In the genomic region with DNA sequence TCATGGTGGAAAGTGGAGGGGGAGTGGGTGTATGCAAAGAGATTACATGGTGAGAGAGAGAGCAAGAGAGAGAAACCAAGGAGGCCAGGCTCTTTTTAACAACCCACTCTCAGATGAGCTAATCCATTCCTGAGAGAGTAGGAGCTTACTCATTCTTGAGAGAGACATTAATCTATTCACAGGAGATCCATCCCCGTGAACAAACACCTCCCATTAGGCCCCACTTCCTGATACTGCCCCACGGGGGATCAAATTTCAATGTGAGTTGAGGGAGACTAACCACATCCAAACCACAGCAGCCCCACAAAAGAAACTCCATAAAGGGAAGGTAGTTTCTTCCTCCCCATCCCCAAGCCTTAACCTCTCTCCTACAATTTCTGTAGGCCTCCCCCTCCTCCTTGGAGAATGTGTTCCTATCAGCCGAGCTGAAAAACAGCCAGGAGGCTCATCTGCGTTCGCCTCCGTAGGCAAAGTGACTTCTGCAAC, we compare ENCODE assay signal across 22 cellular contexts.
DNase-seq lines count a peak whose midpoint lies in the region; ATAC-seq and TF ChIP-seq lines count a peak whose summit lies in the region.
"Had no signal": no experiment of that assay in that cellular context is flagged by ENCODE, and none has a peak within 500 bp of the region (broad histone marks: within the 10 kb centered on the region; RNA-seq: fewer than 3 reads in every experiment).

No MANE protein-coding gene starts in this region.

- H3K4me3 Mint-ChIP-seq in endodermal cell, result no peak overlapping the region
- H3K4me3 Mint-ChIP-seq in stimulated activated naive B cell treated with anti-CD40 and anti-IgM and Interleukin-4, amounts not matched to agents 10 μg/mL and 1 μg/mL and 100 μg/mL, for 72 hours, result no peak overlapping the region
- H3K4me3 Mint-ChIP-seq: activated B cell treated with CpG ODN at 0.5 μM for 24 hours; activated CD8-positive, alpha-beta T cell treated with anti-CD3 and anti-CD28 coated beads for 36 hours; activated naive CD4-positive, alpha-beta T cell treated with anti-CD3 and anti-CD28 coated beads, Interleukin-2, amount 50 U/mL, for 24 hours; dendritic cell treated with granulocyte-macrophage colony-stimulating factor and Interleukin-4, amounts not matched to agents 40 ng/mL and 50 ng/mL, for 4 days had no signal

- H3K36me3 Mint-ChIP-seq in endodermal cell (ENCODE audit: low read depth), result no peaks in the 10 kb centered on the region
- no peaks in the 10 kb centered on the region for H3K36me3 Mint-ChIP-seq in stimulated activated naive B cell treated with anti-CD40 and anti-IgM and Interleukin-4, amounts not matched to agents 10 μg/mL and 1 μg/mL and 100 μg/mL, for 72 hours

- H2AFZ ChIP-seq in parathyroid adenoma, result peak overlapping the region; percentile 30
- H2AFZ ChIP-seq: PC-9 had no signal

- intact Hi-C loops in heart left ventricle (cut with DNase I), result no loop called here

- no peak overlapping the region for H3K4me3 ChIP-seq in endodermal cell (ENCODE audit: low read length)
- H3K4me3 ChIP-seq in parathyroid adenoma (ENCODE audit: low read depth, low read length), result no peak overlapping the region
- H3K4me3 ChIP-seq in heart left ventricle, result no peak overlapping the region
- H3K4me3 ChIP-seq: PC-9, SJSA1, testis had no signal

- H3K27ac ChIP-seq in endodermal cell (ENCODE audit: low read depth, low read length) (no peak overlapping the region), parathyroid adenoma (no peak overlapping the region), heart left ventricle (no peak overlapping the region)
- H3K27ac ChIP-seq: PC-9, SJSA1, testis had no signal

- H3K9ac ChIP-seq in endodermal cell (ENCODE audit: extremely low read depth, low read length, poor library complexity, severe bottlenecking) (no peak overlapping the region), parathyroid adenoma (no peak overlapping the region)

- peaks cover 7% of the 10 kb centered on the region for H3K9me3 ChIP-seq in endodermal cell (ENCODE audit: control insufficient read depth, low read length)
- no peaks in the 10 kb centered on the region for H3K9me3 ChIP-seq in parathyroid adenoma (ENCODE audit: control insufficient read depth, low read length)
- peaks cover 0 to 3% (median 0%) of the 10 kb centered on the region in 12 donors for H3K9me3 ChIP-seq in heart left ventricle
- H3K9me3 ChIP-seq: SJSA1, testis had no signal

- no peak for ATAC-seq in heart left ventricle
- no peak for ATAC-seq in stimulated activated naive B cell treated with anti-CD40 and anti-IgM and Interleukin-4, amounts not matched to agents 10 μg/mL and 1 μg/mL and 100 μg/mL, for 72 hours (replicated peaks)
- ATAC-seq in GM19452 (IDR thresholded peaks at IDR 0.05; ENCODE audit: unreplicated experiment), result no peak
- ATAC-seq: activated CD8-positive, alpha-beta T cell treated with anti-CD3 and anti-CD28 coated beads for 36 hours had no signal

- H3K27me3 ChIP-seq in endodermal cell (ENCODE audit: control insufficient read depth, insufficient read depth, low read length, poor library complexity, severe bottlenecking), result no peaks in the 10 kb centered on the region
- no peaks in the 10 kb centered on the region for H3K27me3 ChIP-seq in parathyroid adenoma (ENCODE audit: control insufficient read depth, insufficient read depth, low read length)
- peaks cover 0 to 6% (median 0%) of the 10 kb centered on the region in 9 donors for H3K27me3 ChIP-seq in heart left ventricle
- H3K27me3 ChIP-seq: SJSA1, testis had no signal

- H3K4me1 ChIP-seq in endodermal cell (ENCODE audit: control insufficient read depth, insufficient read depth, low read length), result peaks cover 3% of the 10 kb centered on the region
- no peaks in the 10 kb centered on the region for H3K4me1 ChIP-seq in parathyroid adenoma
- H3K4me1 ChIP-seq in heart left ventricle, result no peaks in the 10 kb centered on the region
- H3K4me1 ChIP-seq: SJSA1, testis had no signal

- H3K4me2 ChIP-seq in parathyroid adenoma (ENCODE audit: low read length), result no peak overlapping the region
- H3K4me2 ChIP-seq: PC-9 had no signal

- H3K4me1 Mint-ChIP-seq in endodermal cell, result peaks cover 23% of the 10 kb centered on the region
- no peaks in the 10 kb centered on the region for H3K4me1 Mint-ChIP-seq in stimulated activated naive B cell treated with anti-CD40 and anti-IgM and Interleukin-4, amounts not matched to agents 10 μg/mL and 1 μg/mL and 100 μg/mL, for 72 hours
- H3K4me1 Mint-ChIP-seq: activated B cell treated with CpG ODN at 0.5 μM for 24 hours had no signal

- 10 to 50% methylated on average over 2 to 6 of the region's 6 CpGs for WGBS in endodermal cell (ENCODE audit: insufficient coverage in 1 of 2, insufficient read length in 1 of 2), 2 experiments
- WGBS in heart left ventricle, 4 donors, result 19 to 26% (median 22%) methylated on average over 6 of the region's 6 CpGs

- H3K27ac Mint-ChIP-seq in endodermal cell, result peak overlapping the region; percentile 28
- H3K27ac Mint-ChIP-seq in stimulated activated naive B cell treated with anti-CD40 and anti-IgM and Interleukin-4, amounts not matched to agents 10 μg/mL and 1 μg/mL and 100 μg/mL, for 72 hours, result no peak overlapping the region
- H3K27ac Mint-ChIP-seq: activated B cell treated with CpG ODN at 0.5 μM for 24 hours; activated CD8-positive, alpha-beta T cell treated with anti-CD3 and anti-CD28 coated beads for 36 hours; activated naive CD4-positive, alpha-beta T cell treated with anti-CD3 and anti-CD28 coated beads, Interleukin-2, amount 50 U/mL, for 24 hours; dendritic cell treated with granulocyte-macrophage colony-stimulating factor and Interleukin-4, amounts not matched to agents 40 ng/mL and 50 ng/mL, for 4 days had no signal

- peaks cover 3% of the 10 kb centered on the region for H3K9me3 Mint-ChIP-seq in endodermal cell
- H3K9me3 Mint-ChIP-seq in stimulated activated naive B cell treated with anti-CD40 and anti-IgM and Interleukin-4, amounts not matched to agents 10 μg/mL and 1 μg/mL and 100 μg/mL, for 72 hours, result peaks cover 0 to 1% of the 10 kb centered on the region in 2 donors
- H3K9me3 Mint-ChIP-seq: activated CD8-positive, alpha-beta T cell treated with anti-CD3 and anti-CD28 coated beads for 36 hours; activated naive CD4-positive, alpha-beta T cell treated with anti-CD3 and anti-CD28 coated beads, Interleukin-2, amount 50 U/mL, for 24 hours; dendritic cell treated with granulocyte-macrophage colony-stimulating factor and Interleukin-4, amounts not matched to agents 40 ng/mL and 50 ng/mL, for 4 days had no signal

- DNase-seq in NCI-H2107 treated with DMSO at 0.1 percent for 48 hours (lab: John Stamatoyannopoulos, UW; ENCODE audit: unreplicated experiment) (peak; percentile 0), NCI-H2107 (lab: John Stamatoyannopoulos, UW) (no peak), NCI-H187 treated with DMSO at 0.1 percent for 48 hours (lab: John Stamatoyannopoulos, UW) (peak; percentile 49), endodermal cell (peak; percentile 63), heart left ventricle (no peak)
- no peak for DNase-seq in stimulated activated naive B cell treated with anti-CD40 and anti-IgM and Interleukin-4, amounts not matched to agents 10 μg/mL and 1 μg/mL and 100 μg/mL, for 72 hours
- DNase-seq: activated B cell treated with CpG ODN at 0.5 μM for 24 hours; activated CD8-positive, alpha-beta T cell treated with anti-CD3 and anti-CD28 coated beads for 36 hours; activated T-cell treated with anti-CD3 and anti-CD28 coated beads, Interleukin-2, amount 50 U/mL, for 48 hours; foreskin fibroblast; NCI-H1436 treated with DMSO at 0.1 percent for 48 hours; NCI-H524; PC-9; small intestine; stimulated activated CD4-positive, alpha-beta T cell treated with anti-CD3 and anti-CD28 coated beads, Interleukin-4, amount 100 ng/mL, for 4 hours; T-helper 2 cell; testis had no signal

- H3K36me3 ChIP-seq in endodermal cell (ENCODE audit: control insufficient read depth, insufficient read depth, low read length), result no peaks in the 10 kb centered on the region
- no peaks in the 10 kb centered on the region for H3K36me3 ChIP-seq in parathyroid adenoma (ENCODE audit: control insufficient read depth, insufficient read depth, low read length)
- H3K36me3 ChIP-seq in heart left ventricle, result no peaks in the 10 kb centered on the region
- H3K36me3 ChIP-seq: SJSA1 had no signal

- peaks cover 15% of the 10 kb centered on the region for H3K27me3 Mint-ChIP-seq in endodermal cell (ENCODE audit: insufficient read depth)
- peaks cover 10 to 27% of the 10 kb centered on the region in 2 donors for H3K27me3 Mint-ChIP-seq in stimulated activated naive B cell treated with anti-CD40 and anti-IgM and Interleukin-4, amounts not matched to agents 10 μg/mL and 1 μg/mL and 100 μg/mL, for 72 hours
- H3K27me3 Mint-ChIP-seq: activated B cell treated with CpG ODN at 0.5 μM for 24 hours had no signal

- TF ChIP-seq CTCF in endodermal cell (conservative IDR thresholded peaks at IDR 0.05) (no peak), parathyroid adenoma (IDR thresholded peaks at IDR 0.05) (no peak), heart left ventricle (IDR thresholded peaks at IDR 0.05) (no peak)

- H3K79me2 ChIP-seq in parathyroid adenoma, result no peaks in the 10 kb centered on the region

- no peak for TF ChIP-seq POLR2A in heart left ventricle (IDR thresholded peaks at IDR 0.05)

Comparison
In these comparisons a context has a peak if more than half of its experiments do, and no peak if none do; other contexts are left out.
1. DNase-seq: peak in NCI-H2107 treated with DMSO at 0.1 percent for 48 hours (single experiment), NCI-H187 treated with DMSO at 0.1 percent for 48 hours (single experiment) and endodermal cell (single experiment); none in NCI-H2107 (single experiment), heart left ventricle (0 of 5) and stimulated activated naive B cell treated with anti-CD40 and anti-IgM and Interleukin-4, amounts not matched to agents 10 μg/mL and 1 μg/mL and 100 μg/mL, for 72 hours (single experiment).